In the genomic region with DNA sequence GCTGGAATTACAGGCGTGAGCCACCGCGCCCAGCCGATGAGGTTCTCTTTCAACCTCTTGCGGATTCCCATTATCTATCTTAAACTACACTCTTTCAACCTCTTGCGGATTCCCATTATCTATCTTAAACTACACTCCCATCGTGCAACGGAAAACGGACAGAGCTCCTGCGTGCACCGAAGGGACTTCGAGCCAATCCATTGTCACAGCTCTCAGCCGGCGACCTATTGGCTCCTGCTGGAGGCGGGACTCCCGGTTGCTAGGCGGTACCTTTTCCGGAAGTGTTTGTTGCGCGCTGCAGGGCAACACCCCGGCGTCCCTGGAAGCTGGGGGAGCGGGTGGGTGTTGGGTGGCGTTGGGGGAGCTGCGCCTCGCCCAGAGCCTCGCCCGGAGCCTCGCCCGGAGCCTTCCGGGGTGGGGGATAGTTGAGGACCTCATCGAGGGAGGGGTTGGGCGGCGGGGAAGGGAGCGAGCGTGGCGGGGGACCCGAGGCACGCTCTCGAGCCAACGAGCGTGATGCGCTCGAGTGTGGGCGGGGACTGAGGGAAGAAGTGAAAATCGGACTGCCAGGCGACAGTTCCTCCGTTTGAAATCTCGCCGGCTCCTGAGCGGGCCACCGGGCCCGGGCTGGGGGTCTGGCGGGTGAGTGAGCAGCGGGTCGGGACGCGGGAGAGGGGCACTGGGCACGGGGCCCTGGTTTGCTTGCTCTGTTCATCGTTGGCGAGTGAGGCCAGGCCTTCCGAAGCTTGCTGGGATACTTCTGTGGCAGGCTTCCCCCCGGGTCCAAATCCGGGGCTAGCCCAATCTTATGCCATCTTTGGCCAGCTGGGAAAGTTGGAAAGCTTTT, we compare ENCODE assay signal across 8 cellular contexts. TPM values are rescaled to one million over a fixed set of nuclear protein-coding genes. Genes with fewer than 3 reads are reported as not detected.
DNase-seq lines count a peak whose midpoint lies in the region; ATAC-seq and TF ChIP-seq lines count a peak whose summit lies in the region.

A gene (plus strand): TSS at position 288 of the 847 bp plus-strand sequence. CDS start 10,733 bp downstream, outside the sequence.

- H3K4me1 ChIP-seq in cardiac muscle cell (ENCODE audit: low read depth) (peaks cover 2% of the 10 kb centered on the region), parathyroid adenoma (no peaks in the 10 kb centered on the region), tibial nerve (peaks cover 0 to 30% (median 11%) of the 10 kb centered on the region in 4 donors)

- no peak within 1 kb of the TSS for H3K4me3 Mint-ChIP-seq in activated naive CD8-positive, alpha-beta T cell treated with anti-CD3 and anti-CD28 coated beads, Interleukin-2, amount 50 U/mL, for 24 hours

- H3K27me3 ChIP-seq in cardiac muscle cell, result no peaks in the 10 kb centered on the region
- H3K27me3 ChIP-seq in parathyroid adenoma (ENCODE audit: control insufficient read depth, insufficient read depth, low read length), result no peaks in the 10 kb centered on the region
- H3K27me3 ChIP-seq in tibial nerve, result no peaks in the 10 kb centered on the region

- peak; percentile 19 to 78 for TF ChIP-seq EP300 in tibial nerve (IDR thresholded peaks at IDR 0.05)

- H3K9ac ChIP-seq in parathyroid adenoma, result peak within 1 kb of the TSS; percentile 28

- H3K9me3 Mint-ChIP-seq in activated naive CD8-positive, alpha-beta T cell treated with anti-CD3 and anti-CD28 coated beads, Interleukin-2, amount 50 U/mL, for 24 hours, result no peaks in the 10 kb centered on the region

- ATAC-seq in HG02759 (IDR thresholded peaks at IDR 0.05; ENCODE audit: unreplicated experiment), result peak; percentile 94
- peak; percentile 97 for ATAC-seq in activated naive CD8-positive, alpha-beta T cell treated with anti-CD3 and anti-CD28 coated beads, Interleukin-2, amount 50 U/mL, for 24 hours

- TF ChIP-seq CTCF in GM12864 (IDR thresholded peaks at IDR 0.05; ENCODE audit: low read depth, low read length, missing control alignments) (no peak), cardiac muscle cell (IDR thresholded peaks at IDR 0.05; ENCODE audit: low read depth, low read length) (no peak), parathyroid adenoma (IDR thresholded peaks at IDR 0.05) (no peak), tibial nerve (IDR thresholded peaks at IDR 0.05) (no peak)

- H3K36me3 ChIP-seq in cardiac muscle cell (no peaks in the 10 kb centered on the region), parathyroid adenoma (ENCODE audit: control insufficient read depth, insufficient read depth, low read length) (no peaks in the 10 kb centered on the region), tibial nerve (no peaks in the 10 kb centered on the region)

- H3K27ac ChIP-seq in cardiac muscle cell (peak within 1 kb of the TSS; percentile 74), parathyroid adenoma (peak within 1 kb of the TSS; percentile 76), tibial nerve (peak within 1 kb of the TSS; percentile 71 to 95 (median 86))

- WGBS in tibial nerve, 2 donors, result 0 to 1% methylated on average over 64 of the region's 64 CpGs

- peak; percentile 49 to 57 for TF ChIP-seq POLR2A in tibial nerve (IDR thresholded peaks at IDR 0.05)

- peak within 1 kb of the TSS; percentile 73 for H3K27ac Mint-ChIP-seq in activated naive CD8-positive, alpha-beta T cell treated with anti-CD3 and anti-CD28 coated beads, Interleukin-2, amount 50 U/mL, for 24 hours

- H3K79me2 ChIP-seq in parathyroid adenoma, result no peaks in the 10 kb centered on the region

- peak; percentile 94 for DNase-seq in GM12864 (ENCODE audit: low read depth)
- peak; percentile 94 to 99 (median 98) for DNase-seq in NCI-H1417 (lab: John Stamatoyannopoulos, UW)
- DNase-seq in SW 1271 (lab: John Stamatoyannopoulos, UW), result peak; percentile 86
- peak; percentile 92 for DNase-seq in activated naive CD8-positive, alpha-beta T cell treated with anti-CD3 and anti-CD28 coated beads, Interleukin-2, amount 50 U/mL, for 24 hours
- DNase-seq in cardiac muscle cell (ENCODE audit: low read depth in 1 of 2, low spot score in 1 of 2), result peak; percentile 95 to 98
- peak; percentile 89 to 94 for DNase-seq in tibial nerve (ENCODE audit: low spot score in 2 of 2)

- peak within 1 kb of the TSS; percentile 50 for H3K4me2 ChIP-seq in parathyroid adenoma (ENCODE audit: low read length)

- H3K36me3 Mint-ChIP-seq in activated naive CD8-positive, alpha-beta T cell treated with anti-CD3 and anti-CD28 coated beads, Interleukin-2, amount 50 U/mL, for 24 hours (ENCODE audit: low read depth), result peaks cover 2% of the 10 kb centered on the region

- H3K4me3 ChIP-seq in GM12864 (ENCODE audit: low read depth, low read length) (peak within 1 kb of the TSS; percentile 73), cardiac muscle cell (peak within 1 kb of the TSS; percentile 59), parathyroid adenoma (ENCODE audit: low read depth, low read length) (peak within 1 kb of the TSS; percentile 77), tibial nerve (peak within 1 kb of the TSS; percentile 55 to 92 (median 72))

- peaks cover 6% of the 10 kb centered on the region for H3K4me1 Mint-ChIP-seq in activated naive CD8-positive, alpha-beta T cell treated with anti-CD3 and anti-CD28 coated beads, Interleukin-2, amount 50 U/mL, for 24 hours

- H3K27me3 Mint-ChIP-seq in activated naive CD8-positive, alpha-beta T cell treated with anti-CD3 and anti-CD28 coated beads, Interleukin-2, amount 50 U/mL, for 24 hours, result no peaks in the 10 kb centered on the region

- peak within 1 kb of the TSS; percentile 95 for H2AFZ ChIP-seq in parathyroid adenoma

- H3K9me3 ChIP-seq in cardiac muscle cell (ENCODE audit: low read depth), result no peaks in the 10 kb centered on the region
- no peaks in the 10 kb centered on the region for H3K9me3 ChIP-seq in parathyroid adenoma (ENCODE audit: control insufficient read depth, low read length)
- no peaks in the 10 kb centered on the region for H3K9me3 ChIP-seq in tibial nerve

RNA-seq across cellular contexts. Expression of the gene that starts here (rescaled TPM):
- 16.8 and 31.8 TPM in 2 replicates for total RNA-seq in cardiac muscle cell
- polyA plus RNA-seq in cardiac muscle cell, result 22.6 and 28.0 TPM in 2 replicates
- 10 to 100 TPM; 23.9 to 53.4 (median 39.4) TPM for total RNA-seq in tibial nerve

Comparison
In these comparisons a context has a peak if more than half of its experiments do, and no peak if none do; other contexts are left out.
1. Peak in every context shown above with its lines: DNase-seq, ATAC-seq, H3K4me3 ChIP-seq and H3K27ac ChIP-seq.